23 cellular contexts compared by ENCODE assay signal in the genomic region with DNA sequence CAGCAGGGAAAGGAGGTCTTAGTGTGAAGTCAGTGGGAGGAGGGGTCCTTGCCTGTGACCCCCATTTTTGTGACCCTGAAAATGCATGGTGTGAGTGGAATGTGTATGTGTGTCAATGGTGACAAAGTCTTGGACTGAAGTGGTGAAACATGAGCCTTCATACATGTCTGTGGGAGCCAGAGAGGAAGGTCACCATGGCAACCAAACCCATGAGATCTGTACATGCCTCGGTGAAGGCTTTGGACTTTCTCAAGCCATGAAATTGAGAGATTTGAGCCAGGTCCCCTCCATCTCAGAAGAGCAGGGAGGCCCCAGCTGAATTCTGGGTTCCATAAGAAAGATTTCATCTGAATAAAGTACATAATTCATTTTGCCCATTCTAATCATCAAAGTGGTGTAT.
A peak's percentile ranks its signal among the peaks of the same experiment; 100 is the strongest.
DNase-seq lines count a peak whose midpoint lies in the region; TF ChIP-seq lines count a peak whose summit lies in the region.
"Had no signal": no experiment of that assay in that cellular context is flagged by ENCODE, and none has a peak within 500 bp of the region (broad histone marks: within the 10 kb centered on the region; RNA-seq: fewer than 3 reads in every experiment).

No MANE protein-coding gene starts in this region.

- DNase-seq in DMS53 (lab: John Stamatoyannopoulos, UW) (peak; percentile 39), DMS53 treated with DMSO at 0.1 percent for 48 hours (lab: John Stamatoyannopoulos, UW; ENCODE audit: unreplicated experiment) (no peak), NCI-H1105 (lab: John Stamatoyannopoulos, UW) (peak; percentile 8), SK-N-DZ (ENCODE audit: low spot score) (peak; percentile 58), nephron progenitor cell (peak; percentile 8), SHP77 treated with DMSO at 0.1 percent for 48 hours (lab: John Stamatoyannopoulos, UW) (no peak), hepatic stellate cell (ENCODE audit: low spot score) (no peak), brain microvascular endothelial cell (no peak)
- DNase-seq: activated CD4-positive, alpha-beta T cell treated with anti-CD3 and anti-CD28 coated beads, Interleukin-2, amount 10 ng/mL, durations not matched to agents 24 days and 14 days; activated naive CD4-positive, alpha-beta T cell; activated T-cell treated with anti-CD3 and anti-CD28 coated beads, Interleukin-2, amount 50 U/mL, for 48 hours; adrenal gland; CD4-positive, CD25-positive, alpha-beta regulatory T cell; GOT3; kidney; NCI-H2081; NCI-H82 had no signal

- TF ChIP-seq CTCF in nephron progenitor cell (IDR thresholded peaks at IDR 0.05) (no peak), brain microvascular endothelial cell (IDR thresholded peaks at IDR 0.05; ENCODE audit: low read depth, low read length, missing control alignments) (no peak)

- no peaks in the 10 kb centered on the region for H3K36me3 Mint-ChIP-seq in nephron progenitor cell (ENCODE audit: low read depth)
- H3K36me3 Mint-ChIP-seq: CD4-positive, CD25-positive, alpha-beta regulatory T cell had no signal

- no peaks in the 10 kb centered on the region for H3K36me3 ChIP-seq in brain microvascular endothelial cell (replicated peaks)
- H3K36me3 ChIP-seq: adrenal gland, breast epithelium, gastroesophageal sphincter, prostate gland, tibial nerve had no signal

- H3K9me3 Mint-ChIP-seq in nephron progenitor cell = peaks cover 18% of the 10 kb centered on the region
- H3K9me3 Mint-ChIP-seq: activated CD4-positive, alpha-beta T cell treated with anti-CD3 and anti-CD28 coated beads, Interleukin-2, amount 10 ng/mL, durations not matched to agents 24 days and 14 days had no signal

- no peak overlapping the region for H3K27ac ChIP-seq in brain microvascular endothelial cell
- H3K27ac ChIP-seq: 22Rv1, adrenal gland, breast epithelium, gastroesophageal sphincter, prostate gland, tibial nerve, VCaP had no signal

- H3K27me3 Mint-ChIP-seq in nephron progenitor cell (ENCODE audit: low read depth, poor library complexity) = peaks cover 14% of the 10 kb centered on the region
- H3K27me3 Mint-ChIP-seq: activated CD4-positive, alpha-beta T cell treated with anti-CD3 and anti-CD28 coated beads, Interleukin-2, amount 10 ng/mL, durations not matched to agents 24 days and 14 days had no signal

- in situ Hi-C loops in brain microvascular endothelial cell (cut with HindIII; ENCODE audit: low pct_ligation_motif_present, low sequenced_read_pairs) = no loop called here

- no peak overlapping the region for H3K4me3 ChIP-seq in brain microvascular endothelial cell (ENCODE audit: low read depth, low read length)
- H3K4me3 ChIP-seq: adrenal gland, breast epithelium, gastroesophageal sphincter, prostate gland, tibial nerve had no signal

- no peak overlapping the region for H3K4me3 Mint-ChIP-seq in nephron progenitor cell
- H3K4me3 Mint-ChIP-seq: activated CD4-positive, alpha-beta T cell treated with anti-CD3 and anti-CD28 coated beads, Interleukin-2, amount 10 ng/mL, durations not matched to agents 24 days and 14 days; CD4-positive, CD25-positive, alpha-beta regulatory T cell had no signal

- peaks cover 6% of the 10 kb centered on the region for H3K4me1 Mint-ChIP-seq in nephron progenitor cell
- H3K4me1 Mint-ChIP-seq: activated CD4-positive, alpha-beta T cell treated with anti-CD3 and anti-CD28 coated beads, Interleukin-2, amount 10 ng/mL, durations not matched to agents 24 days and 14 days; CD4-positive, CD25-positive, alpha-beta regulatory T cell had no signal

- H3K27ac Mint-ChIP-seq in nephron progenitor cell = no peak overlapping the region
- H3K27ac Mint-ChIP-seq: activated CD4-positive, alpha-beta T cell treated with anti-CD3 and anti-CD28 coated beads, Interleukin-2, amount 10 ng/mL, durations not matched to agents 24 days and 14 days; CD4-positive, CD25-positive, alpha-beta regulatory T cell had no signal

- no peaks in the 10 kb centered on the region for H3K27me3 ChIP-seq in brain microvascular endothelial cell (replicated peaks)
- H3K27me3 ChIP-seq: adrenal gland, breast epithelium, gastroesophageal sphincter, tibial nerve had no signal

Comparison
In these comparisons a context has a peak if more than half of its experiments do, and no peak if none do; other contexts are left out.
1. DNase-seq: peak in DMS53 (single experiment), NCI-H1105 (single experiment), SK-N-DZ (single experiment) and nephron progenitor cell (single experiment); none in DMS53 treated with DMSO at 0.1 percent for 48 hours (single experiment), SHP77 treated with DMSO at 0.1 percent for 48 hours (single experiment), hepatic stellate cell (single experiment) and brain microvascular endothelial cell (single experiment).